ENCODE assay signal across 17 cellular contexts in genomic region chr22:31520036-31520435, GRCh38.
"Had no signal": no experiment of that assay in that cellular context is flagged by ENCODE, and none has a peak within 500 bp of the region (broad histone marks: within the 10 kb centered on the region; RNA-seq: fewer than 3 reads in every experiment).

No MANE protein-coding gene starts in this region.

- H3K27me3 ChIP-seq: gastroesophageal sphincter, neural progenitor cell, tibial nerve had no signal

- DNase-seq: activated CD4-positive, alpha-beta T cell treated with anti-CD3 and anti-CD28 coated beads, Interleukin-2, amount 50 U/mL, for 48 hours; activated CD4-positive, CD25-positive, alpha-beta regulatory T cell; activated gamma-delta T cell treated with Interleukin-2 at 50 U/mL for 16 hours; caudate nucleus; effector CD8-positive, alpha-beta T cell; islet precursor cell; left ventricle myocardium superior; mesendoderm; retina; SHP77; stimulated activated CD4-positive, alpha-beta T cell treated with anti-CD3 and anti-CD28 coated beads, Interleukin-4, amount 100 ng/mL, for 1 hour; stimulated activated CD8-positive, alpha-beta memory T cell treated with anti-CD3 and anti-CD28 coated beads, Interleukin-4, amount 100 ng/mL, for 48 hours had no signal

- H3K27ac Mint-ChIP-seq: neural progenitor cell had no signal

- H3K9me3 ChIP-seq: gastroesophageal sphincter, tibial nerve had no signal

- H3K27ac ChIP-seq: coronary artery, gastroesophageal sphincter, neural progenitor cell, parathyroid adenoma, tibial nerve had no signal

- H3K4me3 Mint-ChIP-seq: neural progenitor cell had no signal

- H3K4me1 ChIP-seq: gastroesophageal sphincter, parathyroid adenoma, tibial nerve had no signal

- H3K4me3 ChIP-seq: coronary artery, gastroesophageal sphincter, neural progenitor cell, tibial nerve had no signal

- ATAC-seq: gastroesophageal sphincter, left ventricle myocardium superior had no signal

- H3K36me3 ChIP-seq: neural progenitor cell had no signal
